In genomic region chr1:8547791-8548190, GRCh38 we compare ENCODE assay signal across 25 cellular contexts.
"Had no signal": no experiment of that assay in that cellular context is flagged by ENCODE, and none has a peak within 500 bp of the region (broad histone marks: within the 10 kb centered on the region; RNA-seq: fewer than 3 reads in every experiment).

No MANE protein-coding gene starts in this region.

- FAIRE-seq: keratinocyte had no signal

- ATAC-seq: activated CD8-positive, alpha-beta memory T cell treated with anti-CD3 and anti-CD28 coated beads, Interleukin-2, amount 10 ng/mL, durations not matched to agents 7 days and 5 days; activated T-helper 17 cell treated with anti-CD3 and anti-CD28 coated beads, Interleukin-2, amount 50 U/mL, for 72 hours; left lobe of liver had no signal

- H3K9me3 ChIP-seq: breast epithelium, tibial artery had no signal

- H3K27ac ChIP-seq: breast epithelium, tibial artery had no signal

- H3K27me3 Mint-ChIP-seq: activated CD4-positive, alpha-beta memory T cell treated with anti-CD3 and anti-CD28 coated beads, Interleukin-2, amount 10 ng/mL, durations not matched to agents 7 days and 5 days; activated CD8-positive, alpha-beta memory T cell treated with anti-CD3 and anti-CD28 coated beads, Interleukin-2, amount 10 ng/mL, durations not matched to agents 7 days and 5 days; activated naive CD8-positive, alpha-beta T cell treated with anti-CD3 and anti-CD28 coated beads, Interleukin-2, amount 10 ng/mL, durations not matched to agents 7 days and 5 days; activated T-helper 17 cell treated with anti-CD3 and anti-CD28 coated beads, Interleukin-2, amount 50 U/mL, for 72 hours; naive B cell had no signal

- DNase-seq: activated CD4-positive, alpha-beta memory T cell treated with anti-CD3 and anti-CD28 coated beads, Interleukin-2, amount 10 ng/mL, durations not matched to agents 7 days and 5 days; activated CD4-positive, alpha-beta T cell treated with anti-CD3 and anti-CD28 coated beads for 48 hours; activated CD4-positive, CD25-positive, alpha-beta regulatory T cell; activated CD8-positive, alpha-beta memory T cell treated with anti-CD3 and anti-CD28 coated beads, Interleukin-2, amount 10 ng/mL, durations not matched to agents 7 days and 5 days; activated naive CD4-positive, alpha-beta T cell; activated naive CD8-positive, alpha-beta T cell treated with anti-CD3 and anti-CD28 coated beads, Interleukin-2, amount 10 ng/mL, durations not matched to agents 7 days and 5 days; aorta; cerebellar nuclear complex; cortex of kidney; erythroblast; head of caudate nucleus; naive B cell; nucleus accumbens; stimulated activated CD4-positive, alpha-beta T cell treated with anti-CD3 and anti-CD28 coated beads, Interleukin-12 subunit alpha, Interleukin-12 subunit beta, amount 100 ng/mL, for 4 hours; stimulated activated CD4-positive, alpha-beta T cell treated with anti-CD3 and anti-CD28 coated beads, Interleukin-1b, Interleukin-23, amount 100 ng/mL, for 48 hours; stimulated activated CD8-positive, alpha-beta memory T cell treated with anti-CD3 and anti-CD28 coated beads, Interleukin-4, amount 100 ng/mL, for 48 hours; stimulated activated naive CD4-positive, alpha-beta T cell treated with Interleukin-2 at 50 U/mL for 16 hours; substantia nigra; SW 1271; T-helper 2 cell; tibial artery had no signal

- H3K27me3 ChIP-seq: breast epithelium, tibial artery had no signal

- H3K4me1 ChIP-seq: breast epithelium had no signal

- H3K9me3 Mint-ChIP-seq: activated T-helper 17 cell treated with anti-CD3 and anti-CD28 coated beads, Interleukin-2, amount 50 U/mL, for 72 hours had no signal

- H3K27ac Mint-ChIP-seq: activated CD4-positive, alpha-beta memory T cell treated with anti-CD3 and anti-CD28 coated beads, Interleukin-2, amount 10 ng/mL, durations not matched to agents 7 days and 5 days; activated CD8-positive, alpha-beta memory T cell treated with anti-CD3 and anti-CD28 coated beads, Interleukin-2, amount 10 ng/mL, durations not matched to agents 7 days and 5 days; activated naive CD8-positive, alpha-beta T cell treated with anti-CD3 and anti-CD28 coated beads, Interleukin-2, amount 10 ng/mL, durations not matched to agents 7 days and 5 days; activated T-helper 17 cell treated with anti-CD3 and anti-CD28 coated beads, Interleukin-2, amount 50 U/mL, for 72 hours had no signal

- H3K4me3 Mint-ChIP-seq: activated CD4-positive, alpha-beta memory T cell treated with anti-CD3 and anti-CD28 coated beads, Interleukin-2, amount 10 ng/mL, durations not matched to agents 7 days and 5 days; activated CD8-positive, alpha-beta memory T cell treated with anti-CD3 and anti-CD28 coated beads, Interleukin-2, amount 10 ng/mL, durations not matched to agents 7 days and 5 days; activated naive CD8-positive, alpha-beta T cell treated with anti-CD3 and anti-CD28 coated beads, Interleukin-2, amount 10 ng/mL, durations not matched to agents 7 days and 5 days; activated T-helper 17 cell treated with anti-CD3 and anti-CD28 coated beads, Interleukin-2, amount 50 U/mL, for 72 hours; naive B cell had no signal

- H3K4me3 ChIP-seq: breast epithelium, tibial artery had no signal

- H3K36me3 ChIP-seq: breast epithelium had no signal
